1 cellular context compared by ENCODE assay signal in genomic region chr5:146173597-146173996, GRCh38.
TF ChIP-seq lines count a peak whose summit lies in the region.

No MANE protein-coding gene starts in this region.

TF ChIP-seq in GM12878, 131 proteins besides CTCF, POLR2A, EP300 and RAD21 (continued from another document):
- no peak for TF ChIP-seq ZBTB40 (IDR thresholded peaks at IDR 0.05; ENCODE audit: borderline replicate concordance)
- TF ChIP-seq, protein P1, sequence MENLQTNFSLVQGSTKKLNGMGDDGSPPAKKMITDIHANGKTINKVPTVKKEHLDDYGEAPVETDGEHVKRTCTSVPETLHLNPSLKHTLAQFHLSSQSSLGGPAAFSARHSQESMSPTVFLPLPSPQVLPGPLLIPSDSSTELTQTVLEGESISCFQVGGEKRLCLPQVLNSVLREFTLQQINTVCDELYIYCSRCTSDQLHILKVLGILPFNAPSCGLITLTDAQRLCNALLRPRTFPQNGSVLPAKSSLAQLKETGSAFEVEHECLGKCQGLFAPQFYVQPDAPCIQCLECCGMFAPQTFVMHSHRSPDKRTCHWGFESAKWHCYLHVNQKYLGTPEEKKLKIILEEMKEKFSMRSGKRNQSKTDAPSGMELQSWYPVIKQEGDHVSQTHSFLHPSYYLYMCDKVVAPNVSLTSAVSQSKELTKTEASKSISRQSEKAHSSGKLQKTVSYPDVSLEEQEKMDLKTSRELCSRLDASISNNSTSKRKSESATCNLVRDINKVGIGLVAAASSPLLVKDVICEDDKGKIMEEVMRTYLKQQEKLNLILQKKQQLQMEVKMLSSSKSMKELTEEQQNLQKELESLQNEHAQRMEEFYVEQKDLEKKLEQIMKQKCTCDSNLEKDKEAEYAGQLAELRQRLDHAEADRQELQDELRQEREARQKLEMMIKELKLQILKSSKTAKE (IDR thresholded peaks at IDR 0.05; ENCODE audit: low read depth, poor library complexity, severe bottlenecking), result peak; percentile 52
- peak; percentile 89; the same call in 1 of the 2 replicates for TF ChIP-seq SPI1 (IDR thresholded peaks at IDR 0.05; ENCODE audit: borderline replicate concordance, insufficient read depth, low read depth, low read length)
- TF ChIP-seq, protein P2, sequence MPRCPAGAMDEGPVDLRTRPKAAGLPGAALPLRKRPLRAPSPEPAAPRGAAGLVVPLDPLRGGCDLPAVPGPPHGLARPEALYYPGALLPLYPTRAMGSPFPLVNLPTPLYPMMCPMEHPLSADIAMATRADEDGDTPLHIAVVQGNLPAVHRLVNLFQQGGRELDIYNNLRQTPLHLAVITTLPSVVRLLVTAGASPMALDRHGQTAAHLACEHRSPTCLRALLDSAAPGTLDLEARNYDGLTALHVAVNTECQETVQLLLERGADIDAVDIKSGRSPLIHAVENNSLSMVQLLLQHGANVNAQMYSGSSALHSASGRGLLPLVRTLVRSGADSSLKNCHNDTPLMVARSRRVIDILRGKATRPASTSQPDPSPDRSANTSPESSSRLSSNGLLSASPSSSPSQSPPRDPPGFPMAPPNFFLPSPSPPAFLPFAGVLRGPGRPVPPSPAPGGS (IDR thresholded peaks at IDR 0.05; ENCODE audit: borderline replicate concordance, insufficient read depth, low read depth, low read length, poor library complexity, severe bottlenecking), result peak; percentile 12
- no peak for TF ChIP-seq POLR2AphosphoS5 (IDR thresholded peaks at IDR 0.05; ENCODE audit: low read length)
- TF ChIP-seq MXI1 (IDR thresholded peaks at IDR 0.05; ENCODE audit: low read depth, low read length), result peak; percentile 31; the same call in 1 of the 2 replicates
- TF ChIP-seq CHD2 (IDR thresholded peaks at IDR 0.05; ENCODE audit: borderline replicate concordance, low read depth, low read length), result peak; percentile 29; the same call in 1 of the 2 replicates
- TF ChIP-seq ZSCAN29 (IDR thresholded peaks at IDR 0.05), result no peak
- no peak for TF ChIP-seq ZNF274 (IDR thresholded peaks at IDR 0.05; ENCODE audit: insufficient read depth, insufficient read length)
- TF ChIP-seq ELK1 (IDR thresholded peaks at IDR 0.05; ENCODE audit: low read depth, low read length), result no peak
- no peak for TF ChIP-seq ZNF207 (IDR thresholded peaks at IDR 0.05; ENCODE audit: borderline replicate concordance)
- TF ChIP-seq DPF2 (IDR thresholded peaks at IDR 0.05), result no peak
- TF ChIP-seq CEBPB (IDR thresholded peaks at IDR 0.05; ENCODE audit: borderline replicate concordance in 1 of 2, low read depth in 2 of 2, low read length in 2 of 2), result peak in 1 of 2 experiments; percentile 63; a peak in 1 of 4 replicates
- no peak for TF ChIP-seq TAF1 (IDR thresholded peaks at IDR 0.05; ENCODE audit: borderline replicate concordance, low read depth, low read length)
- TF ChIP-seq SREBF2 (IDR thresholded peaks at IDR 0.05; ENCODE audit: low read length), result no peak
- TF ChIP-seq NKRF (conservative IDR thresholded peaks at IDR 0.05), result no peak
- 0 out of 2 replicates have a peak, but pooled peaks have one; percentile 13 for TF ChIP-seq CREM (IDR thresholded peaks at IDR 0.05; ENCODE audit: low read depth)
- no peak for TF ChIP-seq SREBF1 (IDR thresholded peaks at IDR 0.05; ENCODE audit: low read length)
- no peak for TF ChIP-seq NR2C2 (IDR thresholded peaks at IDR 0.05; ENCODE audit: borderline replicate concordance, control insufficient read depth, insufficient read length, low read depth)
- 0 out of 2 replicates have a peak, but pooled peaks have one; percentile 25 for TF ChIP-seq GABPA (IDR thresholded peaks at IDR 0.05; ENCODE audit: low read depth)
- TF ChIP-seq SIX5 (IDR thresholded peaks at IDR 0.05; ENCODE audit: low read depth, low read length, severe bottlenecking), result no peak
